ENCODE assay signal across 3 cellular contexts in genomic region chr2:234679151-234679765, GRCh38.
TF ChIP-seq lines count a peak whose summit lies in the region.

No MANE protein-coding gene starts in this region.

TF ChIP-seq in SK-N-SH, 30 proteins besides CTCF, POLR2A, EP300 and RAD21 (continues in another document):
- no peak for TF ChIP-seq FOSL2 (IDR thresholded peaks at IDR 0.05; ENCODE audit: borderline replicate concordance, low read depth)
- TF ChIP-seq TEAD4 (IDR thresholded peaks at IDR 0.05; ENCODE audit: borderline replicate concordance, insufficient read depth) = no peak
- no peak for TF ChIP-seq MEF2A (IDR thresholded peaks at IDR 0.05; ENCODE audit: borderline replicate concordance, low read depth)
- TF ChIP-seq TCF12 (IDR thresholded peaks at IDR 0.05) = no peak
- TF ChIP-seq JUND (IDR thresholded peaks at IDR 0.05) = no peak
- TF ChIP-seq RCOR1 (IDR thresholded peaks at IDR 0.05; ENCODE audit: low read length) = no peak
- no peak for TF ChIP-seq IRF3 (IDR thresholded peaks at IDR 0.05; ENCODE audit: low read depth, low read length)
- TF ChIP-seq SMC3 (IDR thresholded peaks at IDR 0.05; ENCODE audit: low read depth, low read length) = no peak
- no peak for TF ChIP-seq PBX3 (IDR thresholded peaks at IDR 0.05)
- TF ChIP-seq RXRA (IDR thresholded peaks at IDR 0.05; ENCODE audit: borderline replicate concordance, low read depth) = no peak
- TF ChIP-seq, protein P1, sequence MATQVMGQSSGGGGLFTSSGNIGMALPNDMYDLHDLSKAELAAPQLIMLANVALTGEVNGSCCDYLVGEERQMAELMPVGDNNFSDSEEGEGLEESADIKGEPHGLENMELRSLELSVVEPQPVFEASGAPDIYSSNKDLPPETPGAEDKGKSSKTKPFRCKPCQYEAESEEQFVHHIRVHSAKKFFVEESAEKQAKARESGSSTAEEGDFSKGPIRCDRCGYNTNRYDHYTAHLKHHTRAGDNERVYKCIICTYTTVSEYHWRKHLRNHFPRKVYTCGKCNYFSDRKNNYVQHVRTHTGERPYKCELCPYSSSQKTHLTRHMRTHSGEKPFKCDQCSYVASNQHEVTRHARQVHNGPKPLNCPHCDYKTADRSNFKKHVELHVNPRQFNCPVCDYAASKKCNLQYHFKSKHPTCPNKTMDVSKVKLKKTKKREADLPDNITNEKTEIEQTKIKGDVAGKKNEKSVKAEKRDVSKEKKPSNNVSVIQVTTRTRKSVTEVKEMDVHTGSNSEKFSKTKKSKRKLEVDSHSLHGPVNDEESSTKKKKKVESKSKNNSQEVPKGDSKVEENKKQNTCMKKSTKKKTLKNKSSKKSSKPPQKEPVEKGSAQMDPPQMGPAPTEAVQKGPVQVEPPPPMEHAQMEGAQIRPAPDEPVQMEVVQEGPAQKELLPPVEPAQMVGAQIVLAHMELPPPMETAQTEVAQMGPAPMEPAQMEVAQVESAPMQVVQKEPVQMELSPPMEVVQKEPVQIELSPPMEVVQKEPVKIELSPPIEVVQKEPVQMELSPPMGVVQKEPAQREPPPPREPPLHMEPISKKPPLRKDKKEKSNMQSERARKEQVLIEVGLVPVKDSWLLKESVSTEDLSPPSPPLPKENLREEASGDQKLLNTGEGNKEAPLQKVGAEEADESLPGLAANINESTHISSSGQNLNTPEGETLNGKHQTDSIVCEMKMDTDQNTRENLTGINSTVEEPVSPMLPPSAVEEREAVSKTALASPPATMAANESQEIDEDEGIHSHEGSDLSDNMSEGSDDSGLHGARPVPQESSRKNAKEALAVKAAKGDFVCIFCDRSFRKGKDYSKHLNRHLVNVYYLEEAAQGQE (IDR thresholded peaks at IDR 0.05; ENCODE audit: low read depth, low read length) = no peak
- no peak for TF ChIP-seq GATA2 (CRISPR knock-in tag; IDR thresholded peaks at IDR 0.05)
- TF ChIP-seq, protein P2, sequence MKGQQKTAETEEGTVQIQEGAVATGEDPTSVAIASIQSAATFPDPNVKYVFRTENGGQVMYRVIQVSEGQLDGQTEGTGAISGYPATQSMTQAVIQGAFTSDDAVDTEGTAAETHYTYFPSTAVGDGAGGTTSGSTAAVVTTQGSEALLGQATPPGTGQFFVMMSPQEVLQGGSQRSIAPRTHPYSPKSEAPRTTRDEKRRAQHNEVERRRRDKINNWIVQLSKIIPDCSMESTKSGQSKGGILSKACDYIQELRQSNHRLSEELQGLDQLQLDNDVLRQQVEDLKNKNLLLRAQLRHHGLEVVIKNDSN (IDR thresholded peaks at IDR 0.05; ENCODE audit: borderline replicate concordance, low read depth) = no peak
- TF ChIP-seq NRF1 (IDR thresholded peaks at IDR 0.05; ENCODE audit: low read depth, low read length) = no peak
- TF ChIP-seq SIN3A (IDR thresholded peaks at IDR 0.05; ENCODE audit: borderline replicate concordance, low read depth, low read length) = no peak

TF ChIP-seq in SK-N-SH treated with all-trans-retinoic acid at 6 μM for 48 hours, 23 proteins besides CTCF, POLR2A, EP300 and RAD21:
- TF ChIP-seq ZNF565 (CRISPR knock-in tag; conservative IDR thresholded peaks at IDR 0.05; ENCODE audit: low read depth) (no peak), OSR1 (CRISPR knock-in tag; IDR thresholded peaks at IDR 0.05) (no peak), ZFP3 (CRISPR knock-in tag; IDR thresholded peaks at IDR 0.05) (no peak), RARB (CRISPR knock-in tag; IDR thresholded peaks at IDR 0.05) (no peak), ZC3H10 (CRISPR knock-in tag; IDR thresholded peaks at IDR 0.05) (no peak), CSDC2 (CRISPR knock-in tag; IDR thresholded peaks at IDR 0.05) (no peak), ZNF70 (CRISPR knock-in tag; IDR thresholded peaks at IDR 0.05) (no peak), TOX (CRISPR knock-in tag; IDR thresholded peaks at IDR 0.05; ENCODE audit: borderline replicate concordance) (no peak), ZFP30 (CRISPR knock-in tag; IDR thresholded peaks at IDR 0.05) (no peak), ARNTL (CRISPR knock-in tag; IDR thresholded peaks at IDR 0.05; ENCODE audit: borderline replicate concordance, low read depth) (no peak), TSHZ2 (CRISPR knock-in tag; IDR thresholded peaks at IDR 0.05) (no peak)
- TF ChIP-seq, protein P3, sequence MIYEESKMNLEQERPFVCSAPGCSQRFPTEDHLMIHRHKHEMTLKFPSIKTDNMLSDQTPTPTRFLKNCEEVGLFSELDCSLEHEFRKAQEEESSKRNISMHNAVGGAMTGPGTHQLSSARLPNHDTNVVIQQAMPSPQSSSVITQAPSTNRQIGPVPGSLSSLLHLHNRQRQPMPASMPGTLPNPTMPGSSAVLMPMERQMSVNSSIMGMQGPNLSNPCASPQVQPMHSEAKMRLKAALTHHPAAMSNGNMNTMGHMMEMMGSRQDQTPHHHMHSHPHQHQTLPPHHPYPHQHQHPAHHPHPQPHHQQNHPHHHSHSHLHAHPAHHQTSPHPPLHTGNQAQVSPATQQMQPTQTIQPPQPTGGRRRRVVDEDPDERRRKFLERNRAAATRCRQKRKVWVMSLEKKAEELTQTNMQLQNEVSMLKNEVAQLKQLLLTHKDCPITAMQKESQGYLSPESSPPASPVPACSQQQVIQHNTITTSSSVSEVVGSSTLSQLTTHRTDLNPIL (CRISPR knock-in tag; IDR thresholded peaks at IDR 0.05; ENCODE audit: low read depth) = no peak

TF ChIP-seq in H1, 55 proteins besides CTCF, POLR2A, EP300 and RAD21 (continued from another document):
- TF ChIP-seq TBP (IDR thresholded peaks at IDR 0.05; ENCODE audit: low read depth, low read length) = no peak
- TF ChIP-seq MAFK (IDR thresholded peaks at IDR 0.05; ENCODE audit: low read depth, low read length) = no peak
- TF ChIP-seq PHF8 (conservative IDR thresholded peaks at IDR 0.05; ENCODE audit: low read depth, low read length) = no peak
- no peak for TF ChIP-seq KDM4A (IDR thresholded peaks at IDR 0.05; ENCODE audit: low read depth, low read length, severe bottlenecking)
- no peak for TF ChIP-seq CEBPB (IDR thresholded peaks at IDR 0.05; ENCODE audit: low read depth, low read length)
